Comparison of ENCODE assay signal across 18 cellular contexts in genomic region chr7:72447465-72448204, GRCh38. TPM values are rescaled to one million over a fixed set of nuclear protein-coding genes. Genes with fewer than 3 reads are reported as not detected.
DNase-seq lines count a peak whose midpoint lies in the region; ATAC-seq and TF ChIP-seq lines count a peak whose summit lies in the region.
"Had no signal": no experiment of that assay in that cellular context is flagged by ENCODE, and none has a peak within 500 bp of the region (broad histone marks: within the 10 kb centered on the region; RNA-seq: fewer than 3 reads in every experiment).

No MANE protein-coding gene starts in this region.

- H3K4me1 ChIP-seq in BLaER1: peaks cover 37% of the 10 kb centered on the region
- no peaks in the 10 kb centered on the region for H3K4me1 ChIP-seq in psoas muscle
- H3K4me1 ChIP-seq: Peyer's patch, SJSA1 had no signal

- H3K4me3 ChIP-seq in BLaER1: no peak overlapping the region
- H3K4me3 ChIP-seq in psoas muscle: no peak overlapping the region
- H3K4me3 ChIP-seq: K562, Peyer's patch, SJSA1 had no signal

- H3K4me3 Mint-ChIP-seq in natural killer cell treated with Interleukin-12 subunit alpha and Interleukin-12 subunit beta and Interleukin-15 and Interleukin-18, amount 100 ng/mL, for 72 hours: no peak overlapping the region
- no peak overlapping the region for H3K4me3 Mint-ChIP-seq in stimulated activated effector memory CD8-positive, alpha-beta T cell treated with anti-CD3 and anti-CD28 coated beads, Interleukin-12 subunit alpha, Interleukin-12 subunit beta, amount 100 ng/mL, for 72 hours
- H3K4me3 Mint-ChIP-seq: CD4-positive, CD25-positive, alpha-beta regulatory T cell had no signal

- no peaks in the 10 kb centered on the region for H3K4me1 Mint-ChIP-seq in natural killer cell treated with Interleukin-12 subunit alpha and Interleukin-12 subunit beta and Interleukin-15 and Interleukin-18, amount 100 ng/mL, for 72 hours (ENCODE audit: low read depth in 2 of 2)
- H3K4me1 Mint-ChIP-seq in stimulated activated effector memory CD8-positive, alpha-beta T cell treated with anti-CD3 and anti-CD28 coated beads, Interleukin-12 subunit alpha, Interleukin-12 subunit beta, amount 100 ng/mL, for 72 hours: no peaks in the 10 kb centered on the region
- H3K4me1 Mint-ChIP-seq: CD4-positive, CD25-positive, alpha-beta regulatory T cell had no signal

- H3K27ac ChIP-seq in BLaER1: no peak overlapping the region
- no peak overlapping the region for H3K27ac ChIP-seq in psoas muscle
- H3K27ac ChIP-seq: Peyer's patch, SJSA1 had no signal

- H3K27me3 Mint-ChIP-seq in natural killer cell treated with Interleukin-12 subunit alpha and Interleukin-12 subunit beta and Interleukin-15 and Interleukin-18, amount 100 ng/mL, for 72 hours: peaks cover 12 to 24% of the 10 kb centered on the region in 2 donors
- H3K27me3 Mint-ChIP-seq: CD4-positive, CD25-positive, alpha-beta regulatory T cell had no signal

- no peaks in the 10 kb centered on the region for H3K9me3 Mint-ChIP-seq in natural killer cell treated with Interleukin-12 subunit alpha and Interleukin-12 subunit beta and Interleukin-15 and Interleukin-18, amount 100 ng/mL, for 72 hours
- H3K9me3 Mint-ChIP-seq in stimulated activated effector memory CD8-positive, alpha-beta T cell treated with anti-CD3 and anti-CD28 coated beads, Interleukin-12 subunit alpha, Interleukin-12 subunit beta, amount 100 ng/mL, for 72 hours: no peaks in the 10 kb centered on the region

- no peaks in the 10 kb centered on the region for H3K36me3 Mint-ChIP-seq in natural killer cell treated with Interleukin-12 subunit alpha and Interleukin-12 subunit beta and Interleukin-15 and Interleukin-18, amount 100 ng/mL, for 72 hours
- H3K36me3 Mint-ChIP-seq in stimulated activated effector memory CD8-positive, alpha-beta T cell treated with anti-CD3 and anti-CD28 coated beads, Interleukin-12 subunit alpha, Interleukin-12 subunit beta, amount 100 ng/mL, for 72 hours: no peaks in the 10 kb centered on the region
- H3K36me3 Mint-ChIP-seq: CD4-positive, CD25-positive, alpha-beta regulatory T cell had no signal

- no peaks in the 10 kb centered on the region for H4K20me1 ChIP-seq in BLaER1

- no peak overlapping the region for H3K9ac ChIP-seq in BLaER1

- ATAC-seq in SK-N-SH treated with all-trans-retinoic acid at 6 μM for 48 hours (peak; percentile 21; the same call in 2 of the 3 replicates), psoas muscle (no peak), HG03045 (IDR thresholded peaks at IDR 0.05; ENCODE audit: unreplicated experiment) (no peak)
- ATAC-seq in natural killer cell treated with Interleukin-12 subunit alpha and Interleukin-12 subunit beta and Interleukin-15 and Interleukin-18, amount 100 ng/mL, for 72 hours: peak; percentile 39 to 40
- peak; percentile 44 for ATAC-seq in stimulated activated effector memory CD8-positive, alpha-beta T cell treated with anti-CD3 and anti-CD28 coated beads, Interleukin-12 subunit alpha, Interleukin-12 subunit beta, amount 100 ng/mL, for 72 hours
- ATAC-seq: K562 had no signal

- H3K27me3 ChIP-seq in BLaER1 (no peaks in the 10 kb centered on the region), psoas muscle (ENCODE audit: insufficient read depth in 3 of 3, low read length in 2 of 3) (peaks cover 0 to 26% (median 7%) of the 10 kb centered on the region in 3 donors)
- H3K27me3 ChIP-seq: Peyer's patch, SJSA1 had no signal

- H3K9me3 ChIP-seq in BLaER1 (peaks cover 4% of the 10 kb centered on the region), psoas muscle (no peaks in the 10 kb centered on the region)
- H3K9me3 ChIP-seq: Peyer's patch, SJSA1 had no signal

- WGBS in psoas muscle, 3 donors: 60 to 70% (median 62%) methylated on average over 17 of the region's 17 CpGs

- H3K36me3 ChIP-seq in BLaER1 (no peaks in the 10 kb centered on the region), psoas muscle (ENCODE audit: insufficient read depth in 1 of 2, low read depth in 1 of 2) (no peaks in the 10 kb centered on the region)
- H3K36me3 ChIP-seq: Peyer's patch, SJSA1 had no signal

- peak overlapping the region; percentile 64; the same call in 1 of the 2 replicates for H3K4me2 ChIP-seq in BLaER1

- TF ChIP-seq CTCF in psoas muscle (IDR thresholded peaks at IDR 0.05): no peak

- DNase-seq in natural killer cell treated with Interleukin-12 subunit alpha and Interleukin-12 subunit beta and Interleukin-15 and Interleukin-18, amount 100 ng/mL, for 72 hours (ENCODE audit: low spot score): no peak
- no peak for DNase-seq in stimulated activated effector memory CD8-positive, alpha-beta T cell treated with anti-CD3 and anti-CD28 coated beads, Interleukin-12 subunit alpha, Interleukin-12 subunit beta, amount 100 ng/mL, for 72 hours (ENCODE audit: low spot score in 2 of 2)
- no peak for DNase-seq in putamen (ENCODE audit: low spot score)
- DNase-seq in HPDE6-E6E7 (ENCODE audit: extremely low spot score): no peak
- DNase-seq in psoas muscle: no peak
- DNase-seq: AML-193; CD4-positive, CD25-positive, alpha-beta regulatory T cell; GF-D8; NCI-H1105; NCI-H2081; NCI-H2171 treated with DMSO at 0.1 percent for 48 hours; Peyer's patch had no signal

- intact Hi-C loops in psoas muscle (cut with DNase I): no loop called here

- H3K27ac Mint-ChIP-seq in natural killer cell treated with Interleukin-12 subunit alpha and Interleukin-12 subunit beta and Interleukin-15 and Interleukin-18, amount 100 ng/mL, for 72 hours: no peak overlapping the region
- no peak overlapping the region for H3K27ac Mint-ChIP-seq in stimulated activated effector memory CD8-positive, alpha-beta T cell treated with anti-CD3 and anti-CD28 coated beads, Interleukin-12 subunit alpha, Interleukin-12 subunit beta, amount 100 ng/mL, for 72 hours
- H3K27ac Mint-ChIP-seq: CD4-positive, CD25-positive, alpha-beta regulatory T cell had no signal

TF ChIP-seq in SK-N-SH treated with all-trans-retinoic acid at 6 μM for 48 hours, 23 proteins besides CTCF, POLR2A, EP300 and RAD21:
- TF ChIP-seq ZNF70 (CRISPR knock-in tag; IDR thresholded peaks at IDR 0.05) (no peak), ZFP30 (CRISPR knock-in tag; IDR thresholded peaks at IDR 0.05) (no peak), ARNTL (CRISPR knock-in tag; IDR thresholded peaks at IDR 0.05; ENCODE audit: borderline replicate concordance, low read depth) (no peak)

RNA-seq across cellular contexts. Expression of gene CALN1, which starts 35.5 kb away (rescaled TPM):
- not detected for total RNA-seq in natural killer cell treated with Interleukin-12 subunit alpha and Interleukin-12 subunit beta and Interleukin-15 and Interleukin-18, amount 100 ng/mL, for 72 hours
- total RNA-seq in psoas muscle: under 1 TPM in 2 of 4 donors, not detected in 2; 0.02 to 0.06 TPM
- polyA plus RNA-seq in psoas muscle: under 1 TPM; 0.01 to 0.03 (median 0.01) TPM
- total RNA-seq: NCI-H460, SJSA1 had no signal
- polyA plus RNA-seq: CD4-positive, CD25-positive, alpha-beta regulatory T cell had no signal

Comparison
In these comparisons a context has a peak if more than half of its experiments do, and no peak if none do; other contexts are left out.
1. ATAC-seq: peak in SK-N-SH treated with all-trans-retinoic acid at 6 μM for 48 hours (single experiment), natural killer cell treated with Interleukin-12 subunit alpha and Interleukin-12 subunit beta and Interleukin-15 and Interleukin-18, amount 100 ng/mL, for 72 hours (2 of 2) and stimulated activated effector memory CD8-positive, alpha-beta T cell treated with anti-CD3 and anti-CD28 coated beads, Interleukin-12 subunit alpha, Interleukin-12 subunit beta, amount 100 ng/mL, for 72 hours (single experiment); none in psoas muscle (0 of 4) and HG03045 (single experiment).